20 cellular contexts compared by ENCODE assay signal in genomic region chr4:145502809-145503208, GRCh38. TPM values are rescaled to one million over a fixed set of nuclear protein-coding genes. Genes with fewer than 3 reads are reported as not detected.
DNase-seq lines count a peak whose midpoint lies in the region; ATAC-seq and TF ChIP-seq lines count a peak whose summit lies in the region.
"Had no signal": no experiment of that assay in that cellular context is flagged by ENCODE, and none has a peak within 500 bp of the region (broad histone marks: within the 10 kb centered on the region; RNA-seq: fewer than 3 reads in every experiment).

No MANE protein-coding gene starts in this region.

- H3K36me3 ChIP-seq in BLaER1 = peaks cover 4% of the 10 kb centered on the region; the same call in 1 of the 2 replicates
- no peaks in the 10 kb centered on the region for H3K36me3 ChIP-seq in Loucy (ENCODE audit: insufficient read depth, low read length)
- H3K36me3 ChIP-seq in esophagus muscularis mucosa = no peaks in the 10 kb centered on the region
- no peaks in the 10 kb centered on the region for H3K36me3 ChIP-seq in subcutaneous abdominal adipose tissue (ENCODE audit: control insufficient read depth in 5 of 5, insufficient read depth in 5 of 5, low read length in 5 of 5)

- peak overlapping the region; percentile 67; the same call in 1 of the 2 replicates for H3K27ac ChIP-seq in BLaER1
- peak overlapping the region; percentile 3 to 45 (median 22) for H3K27ac ChIP-seq in esophagus muscularis mucosa (replicated peaks in 1 of 4)
- H3K27ac ChIP-seq in subcutaneous abdominal adipose tissue (ENCODE audit: low read depth, low read length) = peak overlapping the region; percentile 54

- H3K9me2 ChIP-seq in Loucy (replicated peaks; ENCODE audit: low read depth, low read length) = no peaks in the 10 kb centered on the region

- H2AFZ ChIP-seq in Loucy (ENCODE audit: low read length) = no peak overlapping the region

- H4K20me1 ChIP-seq in BLaER1 (0 out of 2 replicates have a peak, but pooled peaks cover 8% of the 10 kb centered on the region), Loucy (ENCODE audit: insufficient read depth, low read length, poor library complexity, severe bottlenecking) (peaks cover 4% of the 10 kb centered on the region)

- H3K79me2 ChIP-seq in Loucy (ENCODE audit: insufficient read depth, low read length) = peaks cover 87% of the 10 kb centered on the region

- TF ChIP-seq EP300 in esophagus muscularis mucosa (IDR thresholded peaks at IDR 0.05) = no peak

- TF ChIP-seq POLR2A in esophagus muscularis mucosa (IDR thresholded peaks at IDR 0.05; ENCODE audit: low read depth) = no peak

- ATAC-seq in left colon (no peak), GM21786 (IDR thresholded peaks at IDR 0.05; ENCODE audit: unreplicated experiment) (no peak)
- ATAC-seq: Right ventricle myocardium inferior had no signal

- H3K9me3 ChIP-seq in BLaER1 (no peaks in the 10 kb centered on the region; the same call in 1 of the 2 replicates), Loucy (ENCODE audit: insufficient read depth, low read depth, low read length) (no peaks in the 10 kb centered on the region), esophagus muscularis mucosa (no peaks in the 10 kb centered on the region), subcutaneous abdominal adipose tissue (ENCODE audit: control insufficient read depth in 5 of 5, low read length in 5 of 5) (no peaks in the 10 kb centered on the region)

- CTCF ChIA-PET in GM10248 (lab: Yijun Ruan, JAX) = interaction anchor here (1.1 to 3.6 kb wide), 2 partner anchors 17 to 20 kb away, joined by 3 to 9 read pairs; no protein-coding TSS in a partner anchor

- H3K4me3 ChIP-seq in BLaER1 (no peak overlapping the region), Loucy (ENCODE audit: low read length, poor library complexity, severe bottlenecking) (peak overlapping the region; percentile 17), esophagus muscularis mucosa (no peak overlapping the region), subcutaneous abdominal adipose tissue (ENCODE audit: low read depth in 1 of 5, low read length in 5 of 5) (no peak overlapping the region)

- H3K4me1 ChIP-seq in BLaER1 (peaks cover 57% of the 10 kb centered on the region), Loucy (ENCODE audit: insufficient read depth, low read length, poor library complexity, severe bottlenecking) (peaks cover 72% of the 10 kb centered on the region), esophagus muscularis mucosa (peaks cover 50 to 75% (median 54%) of the 10 kb centered on the region in 4 donors), subcutaneous abdominal adipose tissue (ENCODE audit: control insufficient read depth in 5 of 5, insufficient read depth in 5 of 5, low read length in 5 of 5) (peaks cover 0 to 41% (median 14%) of the 10 kb centered on the region in 5 donors)

- 88% methylated on average over 5 of the region's 5 CpGs for WGBS in esophagus muscularis mucosa

- H3F3A ChIP-seq in Loucy (ENCODE audit: low read depth) = no peaks in the 10 kb centered on the region; the same call in 1 of the 2 replicates

- H3K9ac ChIP-seq in BLaER1 (no peak overlapping the region), Loucy (ENCODE audit: low read depth, low read length, poor library complexity, severe bottlenecking) (peak overlapping the region; percentile 36), subcutaneous abdominal adipose tissue (ENCODE audit: low read length in 5 of 5) (no peak overlapping the region)

- H3K4me2 ChIP-seq in BLaER1 (peak overlapping the region; percentile 72), Loucy (ENCODE audit: low read depth, low read length, poor library complexity, severe bottlenecking) (peak overlapping the region; percentile 59)

- H3K27me3 ChIP-seq in BLaER1 (no peaks in the 10 kb centered on the region), Loucy (ENCODE audit: insufficient read depth, low read length, poor library complexity, severe bottlenecking) (no peaks in the 10 kb centered on the region), esophagus muscularis mucosa (no peaks in the 10 kb centered on the region), subcutaneous abdominal adipose tissue (ENCODE audit: control insufficient read depth in 5 of 5, insufficient read depth in 4 of 5, low read length in 5 of 5) (no peaks in the 10 kb centered on the region)

- no peak for TF ChIP-seq CTCF in Loucy (conservative IDR thresholded peaks at IDR 0.05; ENCODE audit: low read length)
- TF ChIP-seq CTCF in esophagus muscularis mucosa (IDR thresholded peaks at IDR 0.05) = no peak
- TF ChIP-seq CTCF in GM10248 (IDR thresholded peaks at IDR 0.05; ENCODE audit: control extremely low read depth, extremely low read depth, low read depth, missing control alignments) = no peak

- intact Hi-C loops in esophagus muscularis mucosa (cut with DNase I) = no loop called here
- intact Hi-C loops in left colon (cut with DNase I, micrococcal nuclease) = no loop called here

- DNase-seq in esophagus muscularis mucosa (ENCODE audit: extremely low spot score) = no peak
- no peak for DNase-seq in GM10248 (ENCODE audit: extremely low spot score)
- DNase-seq in left colon = no peak
- DNase-seq: CD4-positive, alpha-beta T cell; EL; H7; Kasumi-1; MM.1S; NCI-H1092 treated with DMSO at 0.1 percent for 48 hours; NCI-H146; NCI-H2081; NCI-H2171 treated with DMSO at 0.1 percent for 48 hours; NCI-H446; NCI-H69 had no signal

- POLR2A ChIA-PET in GM10248 (lab: Yijun Ruan, JAX) = no interaction called here

RNA-seq across cellular contexts. Expression of gene SMAD1, which starts 21.2 kb away (rescaled TPM):
- total RNA-seq in esophagus muscularis mucosa = 10 to 100 TPM; 19.5 to 34.3 (median 29.2) TPM
- total RNA-seq in left colon = 10 to 100 TPM; 36.3 to 44.4 TPM
- total RNA-seq: B cell had no signal
